13 cellular contexts compared by ENCODE assay signal in the genomic region with DNA sequence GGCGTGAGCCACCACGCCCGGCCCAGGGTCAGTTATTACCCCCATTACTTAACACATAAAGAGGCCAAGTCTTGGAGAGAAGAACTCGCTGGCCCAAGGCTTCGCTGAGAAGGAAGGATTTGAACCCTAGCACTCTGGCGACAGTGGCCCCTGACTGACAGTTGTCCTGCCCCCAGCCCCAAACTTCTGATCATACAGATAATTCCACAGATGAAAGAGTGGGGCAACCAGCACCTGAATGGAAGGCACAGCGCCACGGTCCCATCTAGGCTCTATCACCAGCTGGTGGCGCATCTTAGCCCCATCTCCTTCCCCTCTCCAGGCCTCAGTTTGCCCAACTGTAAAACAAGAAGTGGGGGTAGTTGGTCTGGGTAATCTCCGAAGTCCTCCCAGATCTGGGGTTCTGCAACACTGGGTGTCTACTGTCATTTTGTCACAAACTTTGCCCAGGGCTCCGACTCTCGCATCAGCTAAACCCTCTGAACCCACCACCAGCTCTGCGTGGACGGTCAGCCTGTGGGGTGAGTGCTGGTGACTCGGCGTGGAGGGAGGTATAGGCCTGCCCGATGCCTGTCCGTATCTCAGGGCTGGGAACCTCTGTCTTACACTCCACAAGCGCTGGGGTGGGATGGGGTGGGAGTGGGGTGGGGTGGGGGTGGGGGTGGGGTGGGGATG.
DNase-seq lines count a peak whose midpoint lies in the region; ATAC-seq, FAIRE-seq and TF ChIP-seq lines count a peak whose summit lies in the region.
"Had no signal": no experiment of that assay in that cellular context is flagged by ENCODE, and none has a peak within 500 bp of the region (broad histone marks: within the 10 kb centered on the region; RNA-seq: fewer than 3 reads in every experiment).

No MANE protein-coding gene starts in this region.

- no peaks in the 10 kb centered on the region for H3K27me3 Mint-ChIP-seq in CD8-positive, alpha-beta T cell (ENCODE audit: low read depth)

- no peak for DNase-seq in CD8-positive, alpha-beta T cell
- DNase-seq in K562 (ENCODE audit: extremely low read depth in 1 of 4, low spot score in 3 of 4) = no peak
- peak in 2 of 3 donors; percentile 24 to 56 for DNase-seq in right lobe of liver
- DNase-seq in smooth muscle cell (lab: John Stamatoyannopoulos, UW; ENCODE audit: unreplicated experiment) = no peak
- no peak for DNase-seq in hypothalamus (lab: John Stamatoyannopoulos, UW)
- DNase-seq in cortex of kidney (lab: John Stamatoyannopoulos, UW) = no peak
- DNase-seq in RKO (ENCODE audit: low spot score) = no peak
- DNase-seq: activated CD8-positive, alpha-beta memory T cell treated with anti-CD3 and anti-CD28 coated beads, Interleukin-2, amount 50 U/mL, for 4 hours; erythroblast; NCI-H510A treated with DMSO at 0.1 percent for 48 hours; SHP77 treated with DMSO at 0.1 percent for 48 hours; stimulated activated naive B cell treated with anti-CD40 and anti-IgM and Interleukin-4, amounts not matched to agents 10 μg/mL and 1 μg/mL and 100 μg/mL, for 72 hours had no signal

- H3K9me1 ChIP-seq in K562 (ENCODE audit: control insufficient read depth, insufficient read depth, low read length) = no peaks in the 10 kb centered on the region

- CTCF ChIA-PET in CD8-positive, alpha-beta T cell (lab: Charles Lee) = no interaction called here
- CTCF ChIA-PET in K562 (lab: Yijun Ruan, JAX; ENCODE audit: low intra/inter-chr PET ratio) = no interaction called here

- no peaks in the 10 kb centered on the region for H3K36me3 Mint-ChIP-seq in CD8-positive, alpha-beta T cell

- TF ChIP-seq EP300 in K562 (IDR thresholded peaks at IDR 0.05; ENCODE audit: low read length) = no peak

- H3K79me2 ChIP-seq in K562 (ENCODE audit: control insufficient read depth, insufficient read depth, low read length) (peaks cover 9% of the 10 kb centered on the region; the same call in 2 of the 3 replicates), smooth muscle cell (ENCODE audit: low read depth) (no peaks in the 10 kb centered on the region)

- peak overlapping the region; percentile 99 for H3K27ac Mint-ChIP-seq in CD8-positive, alpha-beta T cell

- intact Hi-C loops in CD8-positive, alpha-beta T cell (cut with DNase I, micrococcal nuclease) = loop anchor here (5.0 to 10.0 kb wide), 3 partner anchors 154 to 177 kb away; no protein-coding TSS in a partner anchor
- intact Hi-C loops in K562 (cut with micrococcal nuclease) (loop anchor here (5.0 kb wide), 1 partner anchor 71 kb away; no protein-coding TSS in a partner anchor), right lobe of liver (cut with DNase I) (no loop called here)

- in situ Hi-C loops in K562 (cut with MboI) = loop anchor here (10.0 kb wide), 1 partner anchor 237 kb away; the partner anchor contains the start of gene IER5L

- H3K4me2 ChIP-seq in K562 (ENCODE audit: insufficient read depth, low read length) = no peak overlapping the region
- H3K4me2 ChIP-seq in smooth muscle cell = no peak overlapping the region

- no peak for FAIRE-seq in K562 (lab: Jason Lieb, UNC)

- TF ChIP-seq POLR2A in K562 (conservative IDR thresholded peaks at IDR 0.05) (no peak), right lobe of liver (IDR thresholded peaks at IDR 0.05) (no peak)

- no peak for ATAC-seq in CD8-positive, alpha-beta T cell
- no peak for ATAC-seq in K562
- ATAC-seq in right lobe of liver = no peak
- ATAC-seq in HG02852 (IDR thresholded peaks at IDR 0.05; ENCODE audit: unreplicated experiment) = no peak
- ATAC-seq: stimulated activated naive B cell treated with anti-CD40 and anti-IgM and Interleukin-4, amounts not matched to agents 10 μg/mL and 1 μg/mL and 100 μg/mL, for 72 hours had no signal

- no peaks in the 10 kb centered on the region for H3K36me3 ChIP-seq in CD8-positive, alpha-beta T cell (ENCODE audit: insufficient read depth, low read length)
- H3K36me3 ChIP-seq in K562 (ENCODE audit: control insufficient read depth, insufficient read depth, low read length) (no peaks in the 10 kb centered on the region), right lobe of liver (no peaks in the 10 kb centered on the region), smooth muscle cell (ENCODE audit: low read depth) (no peaks in the 10 kb centered on the region)

- peaks cover 10% of the 10 kb centered on the region for H3F3A ChIP-seq in smooth muscle cell (ENCODE audit: low read depth)

- H3K9ac ChIP-seq in K562 (ENCODE audit: insufficient read depth in 1 of 2, low read depth in 2 of 2, low read length in 2 of 2) = peak overlapping the region in 1 of 2 experiments; percentile 65; a peak in 2 of 4 replicates
- H3K9ac ChIP-seq in smooth muscle cell (ENCODE audit: low read depth) = no peak overlapping the region

- POLR2A ChIA-PET in CD8-positive, alpha-beta T cell (lab: Charles Lee) = no interaction called here
- POLR2A ChIA-PET in K562 (lab: Yijun Ruan, JAX) = no interaction called here

- no TSS peak for BruUV-seq in K562 (replicated peaks; lab: Mats Ljungman, UMichigan)

- H3K4me1 ChIP-seq in CD8-positive, alpha-beta T cell (ENCODE audit: insufficient read depth, low read length) = peaks cover 27% of the 10 kb centered on the region
- H3K4me1 ChIP-seq in K562 (replicated peaks in 1 of 2; ENCODE audit: control insufficient read depth in 2 of 2, insufficient read depth in 2 of 2, low read length in 2 of 2) = peaks cover 60 to 73% of the 10 kb centered on the region in 2 experiments
- H3K4me1 ChIP-seq in right lobe of liver = peaks cover 0 to 15% (median 2%) of the 10 kb centered on the region in 4 donors
- H3K4me1 ChIP-seq in smooth muscle cell (ENCODE audit: low read depth) = peaks cover 34% of the 10 kb centered on the region

- H2AFZ ChIP-seq in K562 (ENCODE audit: low read depth, low read length) (0 out of 2 replicates have a peak overlapping the region, but pooled peaks have one; percentile 1), smooth muscle cell (ENCODE audit: low read depth) (no peak overlapping the region)

- H4K20me1 ChIP-seq in K562 (replicated peaks; ENCODE audit: control insufficient read depth, insufficient read depth, low read length) (no peaks in the 10 kb centered on the region), smooth muscle cell (ENCODE audit: low read depth) (no peaks in the 10 kb centered on the region)

- no peak for TF ChIP-seq CTCF in CD8-positive, alpha-beta T cell (IDR thresholded peaks at IDR 0.05)
- TF ChIP-seq CTCF in K562 (IDR thresholded peaks at IDR 0.05 in 2 of 3, conservative IDR thresholded peaks at IDR 0.05 in 1 of 3; ENCODE audit: insufficient read depth in 2 of 3, low read depth in 1 of 3, low read length in 3 of 3) = no peak
- TF ChIP-seq CTCF in right lobe of liver (IDR thresholded peaks at IDR 0.05) = no peak
- no peak for TF ChIP-seq CTCF in smooth muscle cell (IDR thresholded peaks at IDR 0.05; ENCODE audit: borderline replicate concordance, insufficient read depth, poor library complexity, severe bottlenecking)

- no peak for TF ChIP-seq RAD21 in K562 (CRISPR knock-in tag; conservative IDR thresholded peaks at IDR 0.05 in 1 of 2, IDR thresholded peaks at IDR 0.05 in 1 of 2)

- no peak overlapping the region for H3K27ac ChIP-seq in CD8-positive, alpha-beta T cell (ENCODE audit: low read depth, low read length)
- H3K27ac ChIP-seq in K562 (ENCODE audit: extremely low read depth, low read depth, low read length) (no peak overlapping the region; the same call in 2 of the 3 replicates), right lobe of liver (no peak overlapping the region), smooth muscle cell (ENCODE audit: low read depth) (peak overlapping the region; percentile 19)

- peaks cover 35% of the 10 kb centered on the region for H3K4me1 Mint-ChIP-seq in CD8-positive, alpha-beta T cell (ENCODE audit: low read depth)

- no peaks in the 10 kb centered on the region for H3K27me3 ChIP-seq in CD8-positive, alpha-beta T cell (ENCODE audit: insufficient read depth, low read length)
- H3K27me3 ChIP-seq in K562 (ENCODE audit: control insufficient read depth in 2 of 2, insufficient read depth in 2 of 2, low read length in 2 of 2) (no peaks in the 10 kb centered on the region), right lobe of liver (no peaks in the 10 kb centered on the region), smooth muscle cell (ENCODE audit: low read depth) (no peaks in the 10 kb centered on the region)

- H3K9me3 Mint-ChIP-seq in CD8-positive, alpha-beta T cell = peaks cover 8% of the 10 kb centered on the region

- H3K9me3 ChIP-seq in CD8-positive, alpha-beta T cell (ENCODE audit: low read length) = no peaks in the 10 kb centered on the region
- peaks cover 2% of the 10 kb centered on the region; the same call in 1 of the 2 replicates for H3K9me3 ChIP-seq in K562 (replicated peaks; ENCODE audit: control insufficient read depth, insufficient read depth, low read depth, low read length)
- H3K9me3 ChIP-seq in right lobe of liver = no peaks in the 10 kb centered on the region
- H3K9me3 ChIP-seq in smooth muscle cell (replicated peaks; ENCODE audit: low read depth) = no peaks in the 10 kb centered on the region

- no peak overlapping the region for H3K4me3 ChIP-seq in CD8-positive, alpha-beta T cell (ENCODE audit: low read depth, low read length)
- H3K4me3 ChIP-seq in K562 (no peak overlapping the region), right lobe of liver (no peak overlapping the region), smooth muscle cell (no peak overlapping the region)

- 83% methylated on average over 18 of the region's 19 CpGs for WGBS in K562 (ENCODE audit: insufficient coverage, low coverage, missing lambda C conversion rate)
- WGBS in right lobe of liver (ENCODE audit: insufficient coverage, low coverage, low lambda C conversion rate, missing lambda C conversion rate) = 92% methylated on average over 10 of the region's 19 CpGs
- WGBS in smooth muscle cell (ENCODE audit: low lambda C conversion rate) = 90% methylated on average over 19 of the region's 19 CpGs

- H3K4me3 Mint-ChIP-seq in CD8-positive, alpha-beta T cell = no peak overlapping the region

TF ChIP-seq in K562, 482 proteins besides CTCF, POLR2A, EP300 and RAD21 (continues in another document):
- TF ChIP-seq COPS2 (conservative IDR thresholded peaks at IDR 0.05) (no peak), WHSC1 (IDR thresholded peaks at IDR 0.05; ENCODE audit: low read length) (no peak), NUFIP1 (IDR thresholded peaks at IDR 0.05; ENCODE audit: partially characterized antibody) (no peak), FOXA3 (CRISPR knock-in tag; conservative IDR thresholded peaks at IDR 0.05 in 1 of 2, IDR thresholded peaks at IDR 0.05 in 1 of 2) (no peak), BCL6 (CRISPR knock-in tag; IDR thresholded peaks at IDR 0.05) (no peak), RHOXF2B (CRISPR knock-in tag; conservative IDR thresholded peaks at IDR 0.05) (no peak), SLC30A9 (CRISPR knock-in tag; IDR thresholded peaks at IDR 0.05) (no peak)

Comparison
In these comparisons a context has a peak if more than half of its experiments do, and no peak if none do; other contexts are left out.
1. DNase-seq: peak in right lobe of liver (2 of 3); none in CD8-positive, alpha-beta T cell (0 of 7), K562 (0 of 4), smooth muscle cell (single experiment), hypothalamus (0 of 51), cortex of kidney (single experiment) and RKO (single experiment).
2. intact Hi-C loops: an anchor here in CD8-positive, alpha-beta T cell (5.0 to 10.0 kb wide) and K562 (5.0 kb wide); none called in right lobe of liver.